8 cellular contexts compared by ENCODE assay signal in the genomic region with DNA sequence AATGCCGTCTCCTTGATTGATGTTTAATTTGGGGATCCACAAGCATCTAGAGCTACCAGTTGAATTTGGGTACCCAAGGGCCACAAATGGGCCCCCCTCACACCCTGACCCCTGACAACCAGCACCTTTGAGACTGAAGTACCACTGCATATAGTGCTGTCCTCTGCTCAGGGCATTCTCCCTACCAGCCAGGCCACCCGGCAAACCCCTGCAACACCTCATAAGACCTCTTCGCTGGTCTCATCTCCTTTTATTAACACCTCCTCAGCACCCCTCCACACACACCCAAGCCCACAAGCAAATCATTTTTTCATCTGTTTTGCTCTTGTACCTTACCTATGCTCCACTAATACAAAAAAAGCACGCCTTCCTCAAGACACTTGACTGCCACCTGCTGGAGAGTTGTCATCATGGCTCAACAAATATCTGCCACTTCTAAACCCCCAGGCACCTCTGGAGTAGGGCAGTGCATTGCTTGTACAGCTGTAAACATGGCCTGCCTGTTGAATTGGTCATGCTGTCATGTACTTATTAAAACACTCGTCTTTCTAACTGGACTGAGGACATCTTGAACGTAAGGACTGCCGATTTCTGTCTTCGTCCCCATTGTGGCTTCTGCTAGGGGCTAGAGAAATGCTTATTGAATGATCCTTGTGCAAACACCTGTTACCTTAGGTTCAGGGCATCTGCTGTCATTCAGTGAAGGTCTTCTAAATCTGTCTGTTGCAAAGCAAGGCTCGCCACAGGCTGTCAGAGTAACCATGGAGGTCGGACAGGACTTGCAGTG.
DNase-seq lines count a peak whose midpoint lies in the region; ATAC-seq, FAIRE-seq and TF ChIP-seq lines count a peak whose summit lies in the region.

No MANE protein-coding gene starts in this region.

- no peak overlapping the region for H3K4me3 ChIP-seq in K562

- no peaks in the 10 kb centered on the region for H3K36me3 ChIP-seq in K562 (ENCODE audit: control insufficient read depth, insufficient read depth, low read length)

- DNase-seq in GM03348 (ENCODE audit: low spot score) (peak; percentile 84), HFFc6 (peak; percentile 65), NCI-H1930 (lab: John Stamatoyannopoulos, UW) (peak; percentile 18 to 52), UCSD-AML1 (lab: John Stamatoyannopoulos, UW; ENCODE audit: unreplicated experiment) (peak; percentile 49), K562 (ENCODE audit: extremely low read depth in 1 of 4, low spot score in 3 of 4) (peak; percentile 59 to 75 (median 66)), inferior parietal cortex (ENCODE audit: extremely low spot score) (peak; percentile 85)
- peak; percentile 27 to 62 for DNase-seq in stimulated activated CD4-positive, alpha-beta T cell treated with anti-CD3 and anti-CD28 coated beads, Interleukin-1b, Interleukin-23, amount 100 ng/mL, for 1 hour (ENCODE audit: low read depth in 2 of 2)

- POLR2A ChIA-PET in K562 (lab: Yijun Ruan, JAX), result interaction anchor here (0.7 kb wide), 1 partner anchor 10 kb away, joined by 3 read pairs; no protein-coding TSS in a partner anchor

- TF ChIP-seq POLR2A in K562 (conservative IDR thresholded peaks at IDR 0.05), result no peak

- H3K27ac Mint-ChIP-seq in HFFc6, result no peak overlapping the region; the same call in 1 of the 2 replicates

- peak; percentile 84 for ATAC-seq in K562
- no peak for ATAC-seq in HG02763 (IDR thresholded peaks at IDR 0.05; ENCODE audit: unreplicated experiment)

- H3K4me1 ChIP-seq in K562 (replicated peaks in 1 of 2; ENCODE audit: control insufficient read depth in 2 of 2, insufficient read depth in 2 of 2, low read length in 2 of 2), result no peaks in the 10 kb centered on the region

- no TSS peak for BruUV-seq in K562 (replicated peaks; lab: Mats Ljungman, UMichigan)

- peaks cover 49% of the 10 kb centered on the region for H3K4me1 Mint-ChIP-seq in HFFc6 (ENCODE audit: low read depth)

- FAIRE-seq in K562 (lab: Jason Lieb, UNC), result peak; percentile 91

- no peaks in the 10 kb centered on the region for H3K9me3 Mint-ChIP-seq in HFFc6

- intact Hi-C loops in K562 (cut with micrococcal nuclease), result loop anchor here (1.0 kb wide), 2 partner anchors 134 to 161 kb away; no protein-coding TSS in a partner anchor

- peak; percentile 91 for TF ChIP-seq CTCF in HFFc6 (IDR thresholded peaks at IDR 0.05)
- TF ChIP-seq CTCF in K562 (IDR thresholded peaks at IDR 0.05 in 2 of 3, conservative IDR thresholded peaks at IDR 0.05 in 1 of 3; ENCODE audit: insufficient read depth in 2 of 3, low read depth in 1 of 3, low read length in 3 of 3), result peak; percentile 75 to 86 (median 75)

- H3K27me3 Mint-ChIP-seq in HFFc6 (ENCODE audit: insufficient read depth), result no peaks in the 10 kb centered on the region

- no peaks in the 10 kb centered on the region for H3K36me3 Mint-ChIP-seq in HFFc6 (ENCODE audit: low read depth)

- no peak overlapping the region for H3K4me3 Mint-ChIP-seq in HFFc6

- H3K79me2 ChIP-seq in K562 (ENCODE audit: control insufficient read depth, insufficient read depth, low read length), result no peaks in the 10 kb centered on the region

- H3K27ac ChIP-seq in K562 (ENCODE audit: extremely low read depth, low read depth, low read length), result no peak overlapping the region

- no peak for TF ChIP-seq EP300 in K562 (IDR thresholded peaks at IDR 0.05; ENCODE audit: low read length)

- WGBS in K562 (ENCODE audit: insufficient coverage, low coverage, missing lambda C conversion rate), result 8% methylated on average over 10 of the region's 10 CpGs

- TF ChIP-seq RAD21 in K562 (CRISPR knock-in tag; conservative IDR thresholded peaks at IDR 0.05 in 1 of 2, IDR thresholded peaks at IDR 0.05 in 1 of 2), result peak; percentile 71 to 83

- H3K4me2 ChIP-seq in K562 (ENCODE audit: insufficient read depth, low read length), result no peak overlapping the region

- H3K9ac ChIP-seq in K562 (ENCODE audit: insufficient read depth in 1 of 2, low read depth in 2 of 2, low read length in 2 of 2), result no peak overlapping the region

- H2AFZ ChIP-seq in K562 (ENCODE audit: low read depth, low read length), result no peak overlapping the region

- no peaks in the 10 kb centered on the region for H3K9me3 ChIP-seq in K562 (replicated peaks; ENCODE audit: control insufficient read depth, insufficient read depth, low read depth, low read length)

- CTCF ChIA-PET in K562 (lab: Yijun Ruan, JAX; ENCODE audit: low intra/inter-chr PET ratio), result interaction anchor here (0.8 to 2.8 kb wide), 5 partner anchors 9 to 162 kb away, joined by 3 to 21 read pairs (median 7); no protein-coding TSS in a partner anchor

- H3K27me3 ChIP-seq in K562 (ENCODE audit: control insufficient read depth in 2 of 2, insufficient read depth in 2 of 2, low read length in 2 of 2), result peaks cover under 1 to 29% of the 10 kb centered on the region in 2 experiments; a peak in 3 of 5 replicates

- in situ Hi-C loops in K562 (cut with MboI), result loop anchor here (10.0 kb wide), 2 partner anchors 139 to 429 kb away; no protein-coding TSS in a partner anchor

- 0 out of 2 replicates have a peak, but pooled peaks cover 7% of the 10 kb centered on the region for H4K20me1 ChIP-seq in K562 (replicated peaks; ENCODE audit: control insufficient read depth, insufficient read depth, low read length)

- no peaks in the 10 kb centered on the region for H3K9me1 ChIP-seq in K562 (ENCODE audit: control insufficient read depth, insufficient read depth, low read length)

TF ChIP-seq in K562, 482 proteins besides CTCF, POLR2A, EP300 and RAD21:
- TF ChIP-seq, protein P1, sequence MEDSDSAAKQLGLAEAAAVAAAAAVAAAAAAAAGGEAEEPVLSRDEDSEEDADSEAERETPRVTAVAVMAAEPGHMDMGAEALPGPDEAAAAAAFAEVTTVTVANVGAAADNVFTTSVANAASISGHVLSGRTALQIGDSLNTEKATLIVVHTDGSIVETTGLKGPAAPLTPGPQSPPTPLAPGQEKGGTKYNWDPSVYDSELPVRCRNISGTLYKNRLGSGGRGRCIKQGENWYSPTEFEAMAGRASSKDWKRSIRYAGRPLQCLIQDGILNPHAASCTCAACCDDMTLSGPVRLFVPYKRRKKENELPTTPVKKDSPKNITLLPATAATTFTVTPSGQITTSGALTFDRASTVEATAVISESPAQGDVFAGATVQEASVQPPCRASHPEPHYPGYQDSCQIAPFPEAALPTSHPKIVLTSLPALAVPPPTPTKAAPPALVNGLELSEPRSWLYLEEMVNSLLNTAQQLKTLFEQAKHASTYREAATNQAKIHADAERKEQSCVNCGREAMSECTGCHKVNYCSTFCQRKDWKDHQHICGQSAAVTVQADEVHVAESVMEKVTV (CRISPR knock-in tag; IDR thresholded peaks at IDR 0.05), result peak; percentile 45; the same call in 1 of the 2 replicates
- TF ChIP-seq KLF16 (IDR thresholded peaks at IDR 0.05), result peak; percentile 24; the same call in 1 of the 2 replicates
- peak; percentile 14; the same call in 1 of the 2 replicates for TF ChIP-seq STAG1 (CRISPR knock-in tag; IDR thresholded peaks at IDR 0.05; ENCODE audit: borderline replicate concordance)
- TF ChIP-seq, protein P2, sequence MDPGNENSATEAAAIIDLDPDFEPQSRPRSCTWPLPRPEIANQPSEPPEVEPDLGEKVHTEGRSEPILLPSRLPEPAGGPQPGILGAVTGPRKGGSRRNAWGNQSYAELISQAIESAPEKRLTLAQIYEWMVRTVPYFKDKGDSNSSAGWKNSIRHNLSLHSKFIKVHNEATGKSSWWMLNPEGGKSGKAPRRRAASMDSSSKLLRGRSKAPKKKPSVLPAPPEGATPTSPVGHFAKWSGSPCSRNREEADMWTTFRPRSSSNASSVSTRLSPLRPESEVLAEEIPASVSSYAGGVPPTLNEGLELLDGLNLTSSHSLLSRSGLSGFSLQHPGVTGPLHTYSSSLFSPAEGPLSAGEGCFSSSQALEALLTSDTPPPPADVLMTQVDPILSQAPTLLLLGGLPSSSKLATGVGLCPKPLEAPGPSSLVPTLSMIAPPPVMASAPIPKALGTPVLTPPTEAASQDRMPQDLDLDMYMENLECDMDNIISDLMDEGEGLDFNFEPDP (CRISPR knock-in tag; IDR thresholded peaks at IDR 0.05), result no peak
- peak; percentile 59; the same call in 1 of the 2 replicates for TF ChIP-seq ZNF384 (IDR thresholded peaks at IDR 0.05; ENCODE audit: low read depth, low read length)
- TF ChIP-seq SMC3 (conservative IDR thresholded peaks at IDR 0.05; ENCODE audit: insufficient read depth, low read depth, low read length), result peak; percentile 65
- 0 out of 2 replicates have a peak, but pooled peaks have one; percentile 23 for TF ChIP-seq CC2D1A (IDR thresholded peaks at IDR 0.05)
- no peak for TF ChIP-seq U2AF1 (optimal IDR thresholded peaks at IDR 0.05; ENCODE audit: low read depth, low read length)
- TF ChIP-seq JUND (IDR thresholded peaks at IDR 0.05; ENCODE audit: borderline replicate concordance, low read depth, low read length), result 0 out of 2 replicates have a peak, but pooled peaks have one; percentile 31
- TF ChIP-seq JUND (tag; IDR thresholded peaks at IDR 0.05; ENCODE audit: borderline replicate concordance, low read depth, low read length), result no peak

Comparison
In these comparisons a context has a peak if more than half of its experiments do, and no peak if none do; other contexts are left out.
1. DNase-seq: peak in every context shown above with its lines; median percentile 85 in inferior parietal cortex; 84 in GM03348; 66 in K562; 65 in HFFc6; 49 in UCSD-AML1; 44 in stimulated activated CD4-positive, alpha-beta T cell treated with anti-CD3 and anti-CD28 coated beads, Interleukin-1b, Interleukin-23, amount 100 ng/mL, for 1 hour; 35 in NCI-H1930.